Comparison of ENCODE assay signal across 13 cellular contexts in the genomic region with DNA sequence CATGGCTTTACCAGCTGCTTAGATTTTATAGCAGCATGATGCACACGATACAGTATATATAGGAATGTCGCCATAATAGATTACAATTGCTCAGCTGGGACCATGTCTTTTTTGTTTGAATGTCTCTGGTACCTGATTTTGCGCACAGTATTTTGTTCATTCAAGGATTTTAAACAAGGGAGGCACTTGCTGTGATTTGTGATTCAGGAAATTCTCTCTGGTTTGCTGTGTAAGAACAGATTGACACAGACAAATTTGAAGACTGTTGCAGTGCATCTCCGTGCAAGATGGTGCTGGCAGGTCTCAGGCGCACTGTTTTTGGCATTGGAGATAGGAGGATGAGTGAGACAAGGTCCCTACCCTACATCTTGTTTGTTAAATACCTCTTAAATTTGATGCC. TPM values are rescaled to one million over a fixed set of nuclear protein-coding genes. Genes with fewer than 3 reads are reported as not detected.
DNase-seq lines count a peak whose midpoint lies in the region; ATAC-seq and TF ChIP-seq lines count a peak whose summit lies in the region.
"Had no signal": no experiment of that assay in that cellular context is flagged by ENCODE, and none has a peak within 500 bp of the region (broad histone marks: within the 10 kb centered on the region; RNA-seq: fewer than 3 reads in every experiment).

No MANE protein-coding gene starts in this region.

- H3K27ac Mint-ChIP-seq in activated naive CD4-positive, alpha-beta T cell treated with anti-CD3 and anti-CD28 coated beads, Interleukin-2, amount 10 ng/mL, durations not matched to agents 7 days and 5 days, result no peak overlapping the region
- no peak overlapping the region for H3K27ac Mint-ChIP-seq in activated CD8-positive, alpha-beta T cell treated with anti-CD3 and anti-CD28 coated beads, Interleukin-2, amount 10 ng/mL, durations not matched to agents 7 days and 5 days
- no peak overlapping the region for H3K27ac Mint-ChIP-seq in glutamatergic neuron (ENCODE audit: unreplicated experiment)
- no peak overlapping the region for H3K27ac Mint-ChIP-seq in stimulated activated naive B cell treated with anti-CD40 and anti-IgM and Interleukin-4, amounts not matched to agents 10 μg/mL and 1 μg/mL and 100 μg/mL, for 72 hours

- ATAC-seq in activated CD8-positive, alpha-beta T cell treated with anti-CD3 and anti-CD28 coated beads, Interleukin-2, amount 10 ng/mL, durations not matched to agents 7 days and 5 days, result no peak
- ATAC-seq in stimulated activated naive B cell treated with anti-CD40 and anti-IgM and Interleukin-4, amounts not matched to agents 10 μg/mL and 1 μg/mL and 100 μg/mL, for 72 hours (replicated peaks), result no peak
- no peak for ATAC-seq in GM21360 (IDR thresholded peaks at IDR 0.05; ENCODE audit: unreplicated experiment)

- DNase-seq in activated naive CD4-positive, alpha-beta T cell treated with anti-CD3 and anti-CD28 coated beads, Interleukin-2, amount 10 ng/mL, durations not matched to agents 7 days and 5 days, result no peak
- no peak for DNase-seq in activated naive CD4-positive, alpha-beta T cell (lab: John Stamatoyannopoulos, UW)
- DNase-seq in activated CD8-positive, alpha-beta T cell treated with anti-CD3 and anti-CD28 coated beads, Interleukin-2, amount 10 ng/mL, durations not matched to agents 7 days and 5 days, result no peak
- DNase-seq in glutamatergic neuron (no peak), transverse colon (no peak), AG08396 (ENCODE audit: low spot score) (no peak)
- DNase-seq in stimulated activated naive B cell treated with anti-CD40 and anti-IgM and Interleukin-4, amounts not matched to agents 10 μg/mL and 1 μg/mL and 100 μg/mL, for 72 hours, result no peak
- DNase-seq: H9, NCI-H510A treated with DMSO at 0.1 percent for 48 hours had no signal

- WGBS in transverse colon (ENCODE audit: low coverage in 1 of 2), 2 donors, result 58 to 78% methylated on average over 5 of the region's 5 CpGs

- peaks cover 29% of the 10 kb centered on the region for H3K36me3 Mint-ChIP-seq in activated naive CD4-positive, alpha-beta T cell treated with anti-CD3 and anti-CD28 coated beads, Interleukin-2, amount 10 ng/mL, durations not matched to agents 7 days and 5 days
- peaks cover 42% of the 10 kb centered on the region for H3K36me3 Mint-ChIP-seq in activated CD8-positive, alpha-beta T cell treated with anti-CD3 and anti-CD28 coated beads, Interleukin-2, amount 10 ng/mL, durations not matched to agents 7 days and 5 days (ENCODE audit: low read depth)
- no peaks in the 10 kb centered on the region for H3K36me3 Mint-ChIP-seq in glutamatergic neuron (ENCODE audit: unreplicated experiment)
- H3K36me3 Mint-ChIP-seq in stimulated activated naive B cell treated with anti-CD40 and anti-IgM and Interleukin-4, amounts not matched to agents 10 μg/mL and 1 μg/mL and 100 μg/mL, for 72 hours, result peaks cover 4 to 24% of the 10 kb centered on the region in 2 donors

- peak overlapping the region; percentile 8 to 91 (median 21) for H3K27ac ChIP-seq in transverse colon

- no peaks in the 10 kb centered on the region for H3K27me3 ChIP-seq in transverse colon
- H3K27me3 ChIP-seq: SJSA1 had no signal

- no peak overlapping the region for H3K4me3 ChIP-seq in transverse colon
- H3K4me3 ChIP-seq: SJSA1 had no signal

- TF ChIP-seq POLR2A in transverse colon (IDR thresholded peaks at IDR 0.05), result no peak

- peak overlapping the region; percentile 99 for H3K4me3 Mint-ChIP-seq in activated naive CD4-positive, alpha-beta T cell treated with anti-CD3 and anti-CD28 coated beads, Interleukin-2, amount 10 ng/mL, durations not matched to agents 7 days and 5 days
- H3K4me3 Mint-ChIP-seq in activated CD8-positive, alpha-beta T cell treated with anti-CD3 and anti-CD28 coated beads, Interleukin-2, amount 10 ng/mL, durations not matched to agents 7 days and 5 days, result peak overlapping the region; percentile 96
- H3K4me3 Mint-ChIP-seq in glutamatergic neuron (ENCODE audit: unreplicated experiment), result peak overlapping the region; percentile 92
- H3K4me3 Mint-ChIP-seq in stimulated activated naive B cell treated with anti-CD40 and anti-IgM and Interleukin-4, amounts not matched to agents 10 μg/mL and 1 μg/mL and 100 μg/mL, for 72 hours, result no peak overlapping the region

- no peaks in the 10 kb centered on the region for H3K27me3 Mint-ChIP-seq in activated naive CD4-positive, alpha-beta T cell treated with anti-CD3 and anti-CD28 coated beads, Interleukin-2, amount 10 ng/mL, durations not matched to agents 7 days and 5 days
- H3K27me3 Mint-ChIP-seq in activated CD8-positive, alpha-beta T cell treated with anti-CD3 and anti-CD28 coated beads, Interleukin-2, amount 10 ng/mL, durations not matched to agents 7 days and 5 days (ENCODE audit: low read depth), result no peaks in the 10 kb centered on the region
- H3K27me3 Mint-ChIP-seq in glutamatergic neuron (ENCODE audit: unreplicated experiment), result peaks cover 7% of the 10 kb centered on the region
- no peaks in the 10 kb centered on the region for H3K27me3 Mint-ChIP-seq in stimulated activated naive B cell treated with anti-CD40 and anti-IgM and Interleukin-4, amounts not matched to agents 10 μg/mL and 1 μg/mL and 100 μg/mL, for 72 hours

- no peak for TF ChIP-seq EP300 in transverse colon (IDR thresholded peaks at IDR 0.05; ENCODE audit: low read depth)

- no peaks in the 10 kb centered on the region for H3K9me3 ChIP-seq in transverse colon
- H3K9me3 ChIP-seq: SJSA1 had no signal

- intact Hi-C loops in transverse colon (cut with DNase I; ENCODE audit: low total_unique reads), result no loop called here

- in situ Hi-C loops in transverse colon (cut with MboI; ENCODE audit: low pct_ligation_motif_present in 1 of 4, low pct_unique_long_range_greater_than_20kb in 1 of 4, low sequenced_read_pairs in 3 of 4), result no loop called here

- no peak for TF ChIP-seq CTCF in glutamatergic neuron (IDR thresholded peaks at IDR 0.05; ENCODE audit: partially characterized antibody, unreplicated experiment)
- TF ChIP-seq CTCF in transverse colon (IDR thresholded peaks at IDR 0.05), result no peak

- CTCF ChIA-PET in activated naive CD4-positive, alpha-beta T cell treated with anti-CD3 and anti-CD28 coated beads, Interleukin-2, amount 10 ng/mL, durations not matched to agents 7 days and 5 days (lab: Charles Lee), result interaction anchor here (1.0 to 1.1 kb wide), 2 partner anchors 14 to 124 kb away, joined by 3 read pairs; no protein-coding TSS in a partner anchor
- CTCF ChIA-PET in activated CD8-positive, alpha-beta T cell treated with anti-CD3 and anti-CD28 coated beads, Interleukin-2, amount 10 ng/mL, durations not matched to agents 7 days and 5 days (lab: Charles Lee), result interaction anchor here (1.0 kb wide), 3 partner anchors 8 to 274 kb away, joined by 3 to 6 read pairs (median 3); no protein-coding TSS in a partner anchor

- POLR2A ChIA-PET in activated CD8-positive, alpha-beta T cell treated with anti-CD3 and anti-CD28 coated beads, Interleukin-2, amount 10 ng/mL, durations not matched to agents 7 days and 5 days (lab: Charles Lee), result interaction anchor here (1.3 kb wide), 1 partner anchor 124 kb away, joined by 3 read pairs; no protein-coding TSS in a partner anchor

- H3K4me1 ChIP-seq in transverse colon, result peaks cover 22 to 39% (median 28%) of the 10 kb centered on the region in 4 donors

- H3K9me3 Mint-ChIP-seq in activated naive CD4-positive, alpha-beta T cell treated with anti-CD3 and anti-CD28 coated beads, Interleukin-2, amount 10 ng/mL, durations not matched to agents 7 days and 5 days, result no peaks in the 10 kb centered on the region
- H3K9me3 Mint-ChIP-seq in activated CD8-positive, alpha-beta T cell treated with anti-CD3 and anti-CD28 coated beads, Interleukin-2, amount 10 ng/mL, durations not matched to agents 7 days and 5 days (ENCODE audit: insufficient read depth), result no peaks in the 10 kb centered on the region
- peaks cover 12% of the 10 kb centered on the region for H3K9me3 Mint-ChIP-seq in glutamatergic neuron (ENCODE audit: unreplicated experiment)
- H3K9me3 Mint-ChIP-seq in stimulated activated naive B cell treated with anti-CD40 and anti-IgM and Interleukin-4, amounts not matched to agents 10 μg/mL and 1 μg/mL and 100 μg/mL, for 72 hours, result no peaks in the 10 kb centered on the region
- H3K9me3 Mint-ChIP-seq: H9 had no signal

- H3K36me3 ChIP-seq in transverse colon, result peaks cover 0 to 7% (median 3%) of the 10 kb centered on the region in 4 donors

- peaks cover 47% of the 10 kb centered on the region for H3K4me1 Mint-ChIP-seq in activated naive CD4-positive, alpha-beta T cell treated with anti-CD3 and anti-CD28 coated beads, Interleukin-2, amount 10 ng/mL, durations not matched to agents 7 days and 5 days
- H3K4me1 Mint-ChIP-seq in activated CD8-positive, alpha-beta T cell treated with anti-CD3 and anti-CD28 coated beads, Interleukin-2, amount 10 ng/mL, durations not matched to agents 7 days and 5 days (ENCODE audit: low read depth), result peaks cover 40% of the 10 kb centered on the region
- H3K4me1 Mint-ChIP-seq in glutamatergic neuron (ENCODE audit: low read depth, unreplicated experiment), result peaks cover 31% of the 10 kb centered on the region
- H3K4me1 Mint-ChIP-seq in stimulated activated naive B cell treated with anti-CD40 and anti-IgM and Interleukin-4, amounts not matched to agents 10 μg/mL and 1 μg/mL and 100 μg/mL, for 72 hours, result peaks cover 33 to 39% of the 10 kb centered on the region in 2 donors

RNA-seq across cellular contexts. Expression of gene MAPRE1, which starts 2.4 kb away (rescaled TPM):
- total RNA-seq in activated CD8-positive, alpha-beta T cell treated with anti-CD3 and anti-CD28 coated beads, Interleukin-2, amount 10 ng/mL, durations not matched to agents 7 days and 5 days, result 100 to 1,000 TPM; 137 to 142 TPM
- total RNA-seq in glutamatergic neuron (ENCODE audit: unreplicated experiment) (232 TPM), transverse colon (10 to 100 TPM; 30.3 to 66.8 (median 60.5) TPM)

RNA-seq across cellular contexts. Expression of gene EFCAB8, which starts 36.5 kb away (rescaled TPM):
- total RNA-seq in activated CD8-positive, alpha-beta T cell treated with anti-CD3 and anti-CD28 coated beads, Interleukin-2, amount 10 ng/mL, durations not matched to agents 7 days and 5 days, result 1 to 10 TPM; 1.0 to 1.5 TPM
- total RNA-seq in glutamatergic neuron (ENCODE audit: unreplicated experiment) (not detected), transverse colon (under 1 TPM in 1 of 4 donors, not detected in 3; 0.14 TPM)
- total RNA-seq: cerebellum, M059J had no signal

Comparison
In these comparisons a context has a peak if more than half of its experiments do, and no peak if none do; other contexts are left out.
1. H3K4me3 Mint-ChIP-seq: peak in activated naive CD4-positive, alpha-beta T cell treated with anti-CD3 and anti-CD28 coated beads, Interleukin-2, amount 10 ng/mL, durations not matched to agents 7 days and 5 days (single experiment), activated CD8-positive, alpha-beta T cell treated with anti-CD3 and anti-CD28 coated beads, Interleukin-2, amount 10 ng/mL, durations not matched to agents 7 days and 5 days (single experiment) and glutamatergic neuron (single experiment); none in stimulated activated naive B cell treated with anti-CD40 and anti-IgM and Interleukin-4, amounts not matched to agents 10 μg/mL and 1 μg/mL and 100 μg/mL, for 72 hours (0 of 2).